ENCODE assay signal across 8 cellular contexts in genomic region chr5:177446184-177447065, GRCh38. TPM values are rescaled to one million over a fixed set of nuclear protein-coding genes. Genes with fewer than 3 reads are reported as not detected.
A peak's percentile ranks its signal among the peaks of the same experiment; 100 is the strongest.
DNase-seq lines count a peak whose midpoint lies in the region; ATAC-seq and TF ChIP-seq lines count a peak whose summit lies in the region.

PRR7 (plus strand) TSS chr5:177446814; CDS start chr5:177455068, 8,254 bp downstream.

- DNase-seq in Daoy (ENCODE audit: low read depth) (peak; percentile 87), heart left ventricle (peak in 4 of 5 donors; percentile 63 to 77 (median 71)), trophoblast cell (peak in 1 of 2 donors; percentile 58), mesenteric fat pad (ENCODE audit: low spot score) (no peak)
- DNase-seq in activated naive CD8-positive, alpha-beta T cell treated with anti-CD3 and anti-CD28 coated beads, Interleukin-2, amount 10 ng/mL, durations not matched to agents 7 days and 5 days = peak; percentile 89

- H3K4me1 Mint-ChIP-seq in IgD-negative memory B cell = peaks cover 26 to 28% (median 28%) of the 10 kb centered on the region in 3 donors
- peaks cover 30% of the 10 kb centered on the region for H3K4me1 Mint-ChIP-seq in activated naive CD8-positive, alpha-beta T cell treated with anti-CD3 and anti-CD28 coated beads, Interleukin-2, amount 10 ng/mL, durations not matched to agents 7 days and 5 days

- no peak within 1 kb of the TSS for H3K23ac ChIP-seq in trophoblast cell (ENCODE audit: low read length)

- intact Hi-C loops in heart left ventricle (cut with DNase I) = loop anchor here in 1 of 10 donors (2.0 kb wide), 1 partner anchor 42 kb away; no protein-coding TSS in a partner anchor

- ATAC-seq in GM21447 (IDR thresholded peaks at IDR 0.05; ENCODE audit: unreplicated experiment) (peak; percentile 45), SK-N-SH treated with all-trans-retinoic acid at 6 μM for 48 hours (peak; percentile 50), heart left ventricle (peak in 3 of 4 donors; percentile 57 to 72 (median 69))
- peak; percentile 76 for ATAC-seq in activated naive CD8-positive, alpha-beta T cell treated with anti-CD3 and anti-CD28 coated beads, Interleukin-2, amount 10 ng/mL, durations not matched to agents 7 days and 5 days (ENCODE audit: low read depth)

- H2AK5ac ChIP-seq in trophoblast cell (ENCODE audit: low read length) = no peak within 1 kb of the TSS

- no peak within 1 kb of the TSS for H3K9ac ChIP-seq in trophoblast cell (ENCODE audit: low read length)

- no peak within 1 kb of the TSS for H2BK5ac ChIP-seq in trophoblast cell (ENCODE audit: low read depth, low read length, poor library complexity)

- H4K8ac ChIP-seq in trophoblast cell (ENCODE audit: low read depth, low read length) = peak within 1 kb of the TSS; percentile 10

- H3K4ac ChIP-seq in trophoblast cell (ENCODE audit: low read depth, low read length) = no peak within 1 kb of the TSS

- peaks cover 3% of the 10 kb centered on the region for H3K27me3 Mint-ChIP-seq in IgD-negative memory B cell
- H3K27me3 Mint-ChIP-seq in activated naive CD8-positive, alpha-beta T cell treated with anti-CD3 and anti-CD28 coated beads, Interleukin-2, amount 10 ng/mL, durations not matched to agents 7 days and 5 days = no peaks in the 10 kb centered on the region

- H3K14ac ChIP-seq in trophoblast cell (ENCODE audit: low read length) = peak within 1 kb of the TSS; percentile 15

- H4K91ac ChIP-seq in trophoblast cell (ENCODE audit: low read depth, low read length) = no peak within 1 kb of the TSS

- H3K18ac ChIP-seq in trophoblast cell (ENCODE audit: low read length) = no peak within 1 kb of the TSS

- H3K36me3 ChIP-seq in heart left ventricle (peaks cover 0 to 16% (median 5%) of the 10 kb centered on the region in 9 donors), trophoblast cell (ENCODE audit: control insufficient read depth in 1 of 2, insufficient read depth in 2 of 2, low read length in 2 of 2) (peaks cover 8 to 11% of the 10 kb centered on the region in 2 experiments)

- H3K79me1 ChIP-seq in trophoblast cell (ENCODE audit: low read length) = peaks cover 2% of the 10 kb centered on the region

- H3K9me3 ChIP-seq in heart left ventricle = no peaks in the 10 kb centered on the region
- H3K9me3 ChIP-seq in trophoblast cell (ENCODE audit: insufficient read depth, low read depth, low read length) = peaks cover 6% of the 10 kb centered on the region

- H3K9me3 Mint-ChIP-seq in IgD-negative memory B cell = no peaks in the 10 kb centered on the region
- no peaks in the 10 kb centered on the region for H3K9me3 Mint-ChIP-seq in activated naive CD8-positive, alpha-beta T cell treated with anti-CD3 and anti-CD28 coated beads, Interleukin-2, amount 10 ng/mL, durations not matched to agents 7 days and 5 days

- POLR2A ChIA-PET in activated naive CD8-positive, alpha-beta T cell treated with anti-CD3 and anti-CD28 coated beads, Interleukin-2, amount 10 ng/mL, durations not matched to agents 7 days and 5 days (lab: Charles Lee) = interaction anchor here (0.6 to 12.5 kb wide), 21 partner anchors 8 to 143 kb away, joined by 3 to 312 read pairs (median 4); partner anchors contain the start of genes GRK6, PRELID1 and RAB24

- H2BK12ac ChIP-seq in trophoblast cell (ENCODE audit: low read length) = no peak within 1 kb of the TSS

- TF ChIP-seq CTCF in heart left ventricle (IDR thresholded peaks at IDR 0.05) = peak in 4 of 12 donors; percentile 8 to 21 (median 16)

- H2BK120ac ChIP-seq in trophoblast cell (ENCODE audit: insufficient read depth, low read length, poor library complexity) = no peak within 1 kb of the TSS

- H3K4me3 ChIP-seq in heart left ventricle (peak within 1 kb of the TSS; percentile 53 to 78 (median 62)), trophoblast cell (ENCODE audit: low read depth, low read length) (peak within 1 kb of the TSS; percentile 78)

- peak within 1 kb of the TSS in 3 of 12 donors; percentile 4 to 60 (median 30) for H3K27ac ChIP-seq in heart left ventricle
- no peak within 1 kb of the TSS for H3K27ac ChIP-seq in trophoblast cell (ENCODE audit: low read depth, low read length)

- WGBS in heart left ventricle, 4 donors = 0 to 2% (median 1%) methylated on average over 21 to 90 of the region's 90 CpGs
- no CpG with 5 or more reads among the region's 90 CpGs for WGBS in trophoblast cell (ENCODE audit: extremely low coverage, insufficient coverage, insufficient read length)

- peak within 1 kb of the TSS; percentile 43 for H2AFZ ChIP-seq in trophoblast cell (ENCODE audit: insufficient read depth, low read length, poor library complexity)

- H3K36me3 Mint-ChIP-seq in IgD-negative memory B cell = peaks cover 3% of the 10 kb centered on the region
- peaks cover 3% of the 10 kb centered on the region for H3K36me3 Mint-ChIP-seq in activated naive CD8-positive, alpha-beta T cell treated with anti-CD3 and anti-CD28 coated beads, Interleukin-2, amount 10 ng/mL, durations not matched to agents 7 days and 5 days

- peak within 1 kb of the TSS; percentile 94 for H3K4me2 ChIP-seq in trophoblast cell (ENCODE audit: low read length)

- peak within 1 kb of the TSS; percentile 77 to 93 (median 86) for H3K4me3 Mint-ChIP-seq in IgD-negative memory B cell
- peak within 1 kb of the TSS; percentile 80 for H3K4me3 Mint-ChIP-seq in activated naive CD8-positive, alpha-beta T cell treated with anti-CD3 and anti-CD28 coated beads, Interleukin-2, amount 10 ng/mL, durations not matched to agents 7 days and 5 days

- H3K27me3 ChIP-seq in heart left ventricle (peaks cover 0 to 19% (median 3%) of the 10 kb centered on the region in 9 donors), trophoblast cell (ENCODE audit: insufficient read depth, low read length) (peaks cover 6% of the 10 kb centered on the region)

- H3K79me2 ChIP-seq in trophoblast cell (ENCODE audit: control insufficient read depth, insufficient read depth, low read length, poor library complexity) = no peaks in the 10 kb centered on the region

- peak within 1 kb of the TSS; percentile 6 for H4K12ac ChIP-seq in trophoblast cell (ENCODE audit: low read depth, low read length)

- H3K27ac Mint-ChIP-seq in IgD-negative memory B cell = peak within 1 kb of the TSS; percentile 86 to 99 (median 97)
- peak within 1 kb of the TSS; percentile 87 for H3K27ac Mint-ChIP-seq in activated naive CD8-positive, alpha-beta T cell treated with anti-CD3 and anti-CD28 coated beads, Interleukin-2, amount 10 ng/mL, durations not matched to agents 7 days and 5 days

- no peak for TF ChIP-seq POLR2A in heart left ventricle (IDR thresholded peaks at IDR 0.05)

- peaks cover 2 to 38% (median 21%) of the 10 kb centered on the region in 12 donors for H3K4me1 ChIP-seq in heart left ventricle
- peaks cover 5 to 15% of the 10 kb centered on the region in 2 experiments for H3K4me1 ChIP-seq in trophoblast cell (ENCODE audit: control insufficient read depth in 1 of 2, insufficient read depth in 2 of 2, low read length in 2 of 2)

TF ChIP-seq in SK-N-SH treated with all-trans-retinoic acid at 6 μM for 48 hours, 23 proteins besides CTCF, POLR2A, EP300 and RAD21 (continues in another document):
- peak; percentile 88 for TF ChIP-seq TSHZ2 (CRISPR knock-in tag; IDR thresholded peaks at IDR 0.05)
- TF ChIP-seq ZNF8 (CRISPR knock-in tag; IDR thresholded peaks at IDR 0.05) = no peak
- no peak for TF ChIP-seq TCF4 (CRISPR knock-in tag; IDR thresholded peaks at IDR 0.05; ENCODE audit: borderline replicate concordance)
- no peak for TF ChIP-seq BACH2 (CRISPR knock-in tag; IDR thresholded peaks at IDR 0.05; ENCODE audit: borderline replicate concordance)
- TF ChIP-seq SNAI2 (CRISPR knock-in tag; IDR thresholded peaks at IDR 0.05) = peak; percentile 85
- no peak for TF ChIP-seq ISL1 (CRISPR knock-in tag; IDR thresholded peaks at IDR 0.05)
- TF ChIP-seq ESRRG (CRISPR knock-in tag; IDR thresholded peaks at IDR 0.05) = no peak
- TF ChIP-seq ZNF70 (CRISPR knock-in tag; IDR thresholded peaks at IDR 0.05) = no peak
- TF ChIP-seq ZFP3 (CRISPR knock-in tag; IDR thresholded peaks at IDR 0.05) = no peak
- no peak for TF ChIP-seq ARNTL (CRISPR knock-in tag; IDR thresholded peaks at IDR 0.05; ENCODE audit: borderline replicate concordance, low read depth)

RNA-seq across cellular contexts. Expression of gene PRR7, which starts in this region (rescaled TPM):
- 15.7 and 21.4 TPM in 2 replicates for total RNA-seq in Daoy (2014; rRNA removed; shearing (Covaris generic))
- polyA plus RNA-seq in IgD-negative memory B cell (23.1 TPM), heart left ventricle (1 to 10 TPM; 1.4 to 1.5 TPM)
- 10 to 100 TPM; 10.0 to 10.6 TPM for total RNA-seq in activated naive CD8-positive, alpha-beta T cell treated with anti-CD3 and anti-CD28 coated beads, Interleukin-2, amount 10 ng/mL, durations not matched to agents 7 days and 5 days
- total RNA-seq in heart left ventricle (1 to 10 TPM in 8 of 9 donors, under 1 TPM in 1; 0.82 to 5.0 (median 1.8) TPM), mesenteric fat pad (1.00 TPM)
- polyA plus RNA-seq in trophoblast cell (2013) = 1.7 and 1.9 TPM in 2 replicates
